In the genomic region with DNA sequence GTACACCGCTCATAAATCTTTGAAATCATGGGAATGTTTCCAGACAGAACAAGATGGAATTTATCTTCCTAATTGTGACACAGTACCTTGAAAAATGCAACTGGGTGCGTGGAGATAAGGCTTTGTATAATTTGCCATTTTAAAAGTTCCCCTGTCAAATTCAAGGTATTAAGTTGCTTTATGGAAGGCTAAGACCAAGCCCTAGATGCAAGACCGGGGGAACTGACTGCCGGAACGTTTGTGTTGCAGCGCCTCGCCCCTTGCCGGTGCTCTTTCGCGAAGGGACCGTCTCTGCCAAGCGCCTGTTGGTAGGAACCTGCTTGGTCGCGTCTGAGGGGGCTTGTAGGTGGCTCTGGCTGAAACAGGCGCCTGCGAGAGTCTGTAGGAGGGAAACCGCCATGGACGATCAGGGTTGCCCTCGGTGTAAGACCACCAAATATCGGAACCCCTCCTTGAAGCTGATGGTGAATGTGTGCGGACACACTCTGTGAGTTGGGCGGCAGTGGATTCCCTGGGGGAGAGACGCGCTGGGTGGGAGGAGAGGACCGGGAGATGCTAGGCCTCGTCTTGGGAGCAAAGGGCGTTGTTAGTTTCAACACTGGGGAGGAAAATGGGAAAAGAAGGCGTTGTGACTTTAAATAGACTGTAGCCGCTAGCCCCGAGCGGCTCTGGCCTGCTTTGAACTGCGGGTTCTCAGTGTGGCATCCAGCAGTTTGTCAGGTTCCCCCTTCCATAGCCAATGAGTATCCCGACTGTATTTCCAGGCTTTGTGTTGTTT, we compare ENCODE assay signal across 2 cellular contexts.
TF ChIP-seq lines count a peak whose summit lies in the region.

A gene (plus strand): TSS at position 297 of the 778 bp plus-strand sequence. CDS start 102 bp downstream, at position 399.

TF ChIP-seq in HCT116, 20 proteins besides CTCF, POLR2A, EP300 and RAD21:
- TF ChIP-seq, protein P1, sequence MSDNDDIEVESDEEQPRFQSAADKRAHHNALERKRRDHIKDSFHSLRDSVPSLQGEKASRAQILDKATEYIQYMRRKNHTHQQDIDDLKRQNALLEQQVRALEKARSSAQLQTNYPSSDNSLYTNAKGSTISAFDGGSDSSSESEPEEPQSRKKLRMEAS (IDR thresholded peaks at IDR 0.05), result peak; percentile 73
- TF ChIP-seq ELF1 (IDR thresholded peaks at IDR 0.05; ENCODE audit: borderline replicate concordance, low read depth) (no peak), EZH2phosphoT487 (IDR thresholded peaks at IDR 0.05; ENCODE audit: borderline replicate concordance) (no peak), JUND (IDR thresholded peaks at IDR 0.05) (peak; percentile 30; the same call in 1 of the 2 replicates), SP1 (IDR thresholded peaks at IDR 0.05; ENCODE audit: low read depth) (peak; percentile 61), POLR2AphosphoS5 (IDR thresholded peaks at IDR 0.05; ENCODE audit: low read depth, low read length) (peak; percentile 94), YY1 (IDR thresholded peaks at IDR 0.05; ENCODE audit: extremely low read depth, insufficient replicate concordance, low read depth, low read length) (peak; percentile 86), TCF7L2 (IDR thresholded peaks at IDR 0.05; ENCODE audit: borderline replicate concordance, extremely low read depth, insufficient read depth, insufficient read length) (peak; percentile 45), ZFX (IDR thresholded peaks at IDR 0.05) (peak; percentile 77), SRF (IDR thresholded peaks at IDR 0.05; ENCODE audit: low read depth) (no peak), SIN3A (IDR thresholded peaks at IDR 0.05; ENCODE audit: low read depth) (peak; percentile 81), FOSL1 (IDR thresholded peaks at IDR 0.05; ENCODE audit: low read depth) (no peak), CEBPB (IDR thresholded peaks at IDR 0.05; ENCODE audit: low read depth) (no peak), CBX3 (IDR thresholded peaks at IDR 0.05; ENCODE audit: low read depth) (peak; percentile 97), ZNF274 (IDR thresholded peaks at IDR 0.05; ENCODE audit: low read depth, low read length) (no peak)
- TF ChIP-seq, protein P2, sequence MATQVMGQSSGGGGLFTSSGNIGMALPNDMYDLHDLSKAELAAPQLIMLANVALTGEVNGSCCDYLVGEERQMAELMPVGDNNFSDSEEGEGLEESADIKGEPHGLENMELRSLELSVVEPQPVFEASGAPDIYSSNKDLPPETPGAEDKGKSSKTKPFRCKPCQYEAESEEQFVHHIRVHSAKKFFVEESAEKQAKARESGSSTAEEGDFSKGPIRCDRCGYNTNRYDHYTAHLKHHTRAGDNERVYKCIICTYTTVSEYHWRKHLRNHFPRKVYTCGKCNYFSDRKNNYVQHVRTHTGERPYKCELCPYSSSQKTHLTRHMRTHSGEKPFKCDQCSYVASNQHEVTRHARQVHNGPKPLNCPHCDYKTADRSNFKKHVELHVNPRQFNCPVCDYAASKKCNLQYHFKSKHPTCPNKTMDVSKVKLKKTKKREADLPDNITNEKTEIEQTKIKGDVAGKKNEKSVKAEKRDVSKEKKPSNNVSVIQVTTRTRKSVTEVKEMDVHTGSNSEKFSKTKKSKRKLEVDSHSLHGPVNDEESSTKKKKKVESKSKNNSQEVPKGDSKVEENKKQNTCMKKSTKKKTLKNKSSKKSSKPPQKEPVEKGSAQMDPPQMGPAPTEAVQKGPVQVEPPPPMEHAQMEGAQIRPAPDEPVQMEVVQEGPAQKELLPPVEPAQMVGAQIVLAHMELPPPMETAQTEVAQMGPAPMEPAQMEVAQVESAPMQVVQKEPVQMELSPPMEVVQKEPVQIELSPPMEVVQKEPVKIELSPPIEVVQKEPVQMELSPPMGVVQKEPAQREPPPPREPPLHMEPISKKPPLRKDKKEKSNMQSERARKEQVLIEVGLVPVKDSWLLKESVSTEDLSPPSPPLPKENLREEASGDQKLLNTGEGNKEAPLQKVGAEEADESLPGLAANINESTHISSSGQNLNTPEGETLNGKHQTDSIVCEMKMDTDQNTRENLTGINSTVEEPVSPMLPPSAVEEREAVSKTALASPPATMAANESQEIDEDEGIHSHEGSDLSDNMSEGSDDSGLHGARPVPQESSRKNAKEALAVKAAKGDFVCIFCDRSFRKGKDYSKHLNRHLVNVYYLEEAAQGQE (IDR thresholded peaks at IDR 0.05; ENCODE audit: low read depth), result no peak
- TF ChIP-seq, protein P3, sequence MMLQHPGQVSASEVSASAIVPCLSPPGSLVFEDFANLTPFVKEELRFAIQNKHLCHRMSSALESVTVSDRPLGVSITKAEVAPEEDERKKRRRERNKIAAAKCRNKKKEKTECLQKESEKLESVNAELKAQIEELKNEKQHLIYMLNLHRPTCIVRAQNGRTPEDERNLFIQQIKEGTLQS (IDR thresholded peaks at IDR 0.05), result no peak
- TF ChIP-seq, protein P4, sequence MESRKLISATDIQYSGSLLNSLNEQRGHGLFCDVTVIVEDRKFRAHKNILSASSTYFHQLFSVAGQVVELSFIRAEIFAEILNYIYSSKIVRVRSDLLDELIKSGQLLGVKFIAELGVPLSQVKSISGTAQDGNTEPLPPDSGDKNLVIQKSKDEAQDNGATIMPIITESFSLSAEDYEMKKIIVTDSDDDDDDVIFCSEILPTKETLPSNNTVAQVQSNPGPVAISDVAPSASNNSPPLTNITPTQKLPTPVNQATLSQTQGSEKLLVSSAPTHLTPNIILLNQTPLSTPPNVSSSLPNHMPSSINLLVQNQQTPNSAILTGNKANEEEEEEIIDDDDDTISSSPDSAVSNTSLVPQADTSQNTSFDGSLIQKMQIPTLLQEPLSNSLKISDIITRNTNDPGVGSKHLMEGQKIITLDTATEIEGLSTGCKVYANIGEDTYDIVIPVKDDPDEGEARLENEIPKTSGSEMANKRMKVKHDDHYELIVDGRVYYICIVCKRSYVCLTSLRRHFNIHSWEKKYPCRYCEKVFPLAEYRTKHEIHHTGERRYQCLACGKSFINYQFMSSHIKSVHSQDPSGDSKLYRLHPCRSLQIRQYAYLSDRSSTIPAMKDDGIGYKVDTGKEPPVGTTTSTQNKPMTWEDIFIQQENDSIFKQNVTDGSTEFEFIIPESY (IDR thresholded peaks at IDR 0.05; ENCODE audit: extremely low read depth, insufficient replicate concordance, low read length), result no peak
TF ChIP-seq in HCT116: peak in this region for 9.

TF ChIP-seq in SK-N-SH, 30 proteins besides CTCF, POLR2A, EP300 and RAD21 (continued from another document):
- TF ChIP-seq, protein P2 (IDR thresholded peaks at IDR 0.05; ENCODE audit: low read depth, low read length), result peak; percentile 77
- TF ChIP-seq, protein P5, sequence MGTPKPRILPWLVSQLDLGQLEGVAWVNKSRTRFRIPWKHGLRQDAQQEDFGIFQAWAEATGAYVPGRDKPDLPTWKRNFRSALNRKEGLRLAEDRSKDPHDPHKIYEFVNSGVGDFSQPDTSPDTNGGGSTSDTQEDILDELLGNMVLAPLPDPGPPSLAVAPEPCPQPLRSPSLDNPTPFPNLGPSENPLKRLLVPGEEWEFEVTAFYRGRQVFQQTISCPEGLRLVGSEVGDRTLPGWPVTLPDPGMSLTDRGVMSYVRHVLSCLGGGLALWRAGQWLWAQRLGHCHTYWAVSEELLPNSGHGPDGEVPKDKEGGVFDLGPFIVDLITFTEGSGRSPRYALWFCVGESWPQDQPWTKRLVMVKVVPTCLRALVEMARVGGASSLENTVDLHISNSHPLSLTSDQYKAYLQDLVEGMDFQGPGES (IDR thresholded peaks at IDR 0.05; ENCODE audit: low read depth, low read length), result peak; percentile 19; the same call in 1 of the 2 replicates
- TF ChIP-seq, protein P1 (IDR thresholded peaks at IDR 0.05; ENCODE audit: low read depth), result peak; percentile 86
- peak; percentile 92; the same call in 1 of the 2 replicates for TF ChIP-seq SIN3A (IDR thresholded peaks at IDR 0.05; ENCODE audit: borderline replicate concordance, low read depth, low read length)
- no peak for TF ChIP-seq JUND (IDR thresholded peaks at IDR 0.05)
- peak; percentile 67 for TF ChIP-seq GABPA (IDR thresholded peaks at IDR 0.05; ENCODE audit: low read depth)
- peak; percentile 93 for TF ChIP-seq POLR2AphosphoS5 (IDR thresholded peaks at IDR 0.05; ENCODE audit: low read depth, low read length)
- TF ChIP-seq RFX5 (IDR thresholded peaks at IDR 0.05; ENCODE audit: low read length), result peak; percentile 60; the same call in 1 of the 2 replicates
- TF ChIP-seq FOXJ3 (CRISPR knock-in tag; IDR thresholded peaks at IDR 0.05), result no peak
- peak; percentile 34; the same call in 1 of the 2 replicates for TF ChIP-seq TCF12 (IDR thresholded peaks at IDR 0.05)
- TF ChIP-seq MXI1 (IDR thresholded peaks at IDR 0.05; ENCODE audit: low read depth, low read length), result peak; percentile 73
- no peak for TF ChIP-seq NRF1 (IDR thresholded peaks at IDR 0.05; ENCODE audit: low read depth, low read length)
- TF ChIP-seq CHD2 (IDR thresholded peaks at IDR 0.05; ENCODE audit: low read length, partially characterized antibody), result peak; percentile 69
- peak; percentile 67 for TF ChIP-seq RCOR1 (IDR thresholded peaks at IDR 0.05; ENCODE audit: low read length)
- peak; percentile 36 for TF ChIP-seq SMC3 (IDR thresholded peaks at IDR 0.05; ENCODE audit: low read depth, low read length)
- peak; percentile 100 for TF ChIP-seq TAF1 (IDR thresholded peaks at IDR 0.05; ENCODE audit: borderline replicate concordance, low read depth, low read length)
- peak; percentile 72; the same call in 1 of the 2 replicates for TF ChIP-seq YY1 (IDR thresholded peaks at IDR 0.05; ENCODE audit: low read depth)
